Comparison of ENCODE assay signal across 8 cellular contexts in genomic region chr12:76559277-76560082, GRCh38.
A peak's percentile ranks its signal among the peaks of the same experiment; 100 is the strongest.
DNase-seq lines count a peak whose midpoint lies in the region; ATAC-seq lines count a peak whose summit lies in the region.

Gene OSBPL8, minus strand, starts transcription at chr12:76559771. Its CDS starts 72,220 bp downstream, at chr12:76487551.

- peak; percentile 69 for ATAC-seq in GM19468 (IDR thresholded peaks at IDR 0.05; ENCODE audit: extremely low read depth, unreplicated experiment)

- peak; percentile 97 for DNase-seq in COLO668 (lab: John Stamatoyannopoulos, UW; ENCODE audit: unreplicated experiment)
- peak; percentile 69 for DNase-seq in HS-5 (ENCODE audit: low read depth)
- DNase-seq in NK-92 (lab: John Stamatoyannopoulos, UW; ENCODE audit: unreplicated experiment): peak; percentile 48
- peak; percentile 100 for DNase-seq in activated CD8-positive, alpha-beta memory T cell treated with anti-CD3 and anti-CD28 coated beads for 24 hours
- peak; percentile 92 for DNase-seq in effector CD8-positive, alpha-beta T cell (lab: John Stamatoyannopoulos, UW)
- peak; percentile 95 for DNase-seq in medulla oblongata (ENCODE audit: extremely low spot score)
- DNase-seq in stimulated activated CD8-positive, alpha-beta memory T cell treated with anti-CD3 and anti-CD28 coated beads, Interleukin-12 subunit alpha, Interleukin-12 subunit beta, amount 100 ng/mL, for 1 hour (ENCODE audit: low read depth): peak; percentile 95

Comparison
In these comparisons a context has a peak if more than half of its experiments do, and no peak if none do; other contexts are left out.
1. Peak in every context shown above with its lines: DNase-seq and ATAC-seq.
2. DNase-seq: peak in every context shown above with its lines; median percentile 100 in activated CD8-positive, alpha-beta memory T cell treated with anti-CD3 and anti-CD28 coated beads for 24 hours; 97 in COLO668; 95 in medulla oblongata; 95 in stimulated activated CD8-positive, alpha-beta memory T cell treated with anti-CD3 and anti-CD28 coated beads, Interleukin-12 subunit alpha, Interleukin-12 subunit beta, amount 100 ng/mL, for 1 hour; 92 in effector CD8-positive, alpha-beta T cell; 69 in HS-5; 48 in NK-92.